ENCODE assay signal across 13 cellular contexts in the genomic region with DNA sequence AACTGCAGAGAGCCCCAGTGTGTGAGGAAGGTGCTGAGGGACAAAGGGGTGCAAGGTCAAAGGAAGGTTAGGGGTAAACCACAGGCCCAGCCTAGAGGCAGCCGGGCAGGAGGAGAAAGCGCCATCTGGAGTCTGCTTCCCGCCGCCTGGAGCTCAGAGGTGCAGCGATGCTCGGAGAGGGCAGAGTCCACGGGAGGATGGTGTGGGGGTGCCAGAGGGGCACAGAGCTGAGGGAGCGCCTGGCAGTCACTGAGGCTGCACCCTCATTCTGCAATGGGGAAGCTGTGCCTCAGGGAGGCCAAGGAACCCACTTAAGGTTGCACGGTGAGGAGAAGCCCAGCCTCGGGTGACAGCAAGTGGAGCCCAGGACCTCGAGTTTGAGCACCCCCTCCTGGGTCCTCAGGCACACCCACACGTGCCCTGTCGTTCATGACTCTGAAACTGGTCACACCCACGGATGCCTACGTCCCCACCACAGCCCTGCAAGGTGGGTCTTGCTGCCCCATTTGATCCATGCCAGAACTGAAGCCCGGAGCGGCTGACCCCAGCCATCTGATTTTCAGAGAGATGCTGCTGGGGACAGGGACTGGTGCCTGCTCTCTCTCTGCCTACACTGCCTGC. TPM values are rescaled to one million over a fixed set of nuclear protein-coding genes. Genes with fewer than 3 reads are reported as not detected.
DNase-seq lines count a peak whose midpoint lies in the region; ATAC-seq, FAIRE-seq and TF ChIP-seq lines count a peak whose summit lies in the region.
"Had no signal": no experiment of that assay in that cellular context is flagged by ENCODE, and none has a peak within 500 bp of the region (broad histone marks: within the 10 kb centered on the region; RNA-seq: fewer than 3 reads in every experiment).

No MANE protein-coding gene starts in this region.

- H3K27me3 ChIP-seq in BLaER1 (no peaks in the 10 kb centered on the region), gastroesophageal sphincter (peaks cover 68% of the 10 kb centered on the region), tibial artery (peaks cover 0 to 53% of the 10 kb centered on the region in 2 donors)
- H3K27me3 ChIP-seq: pancreas, vagina had no signal

- ATAC-seq in gastroesophageal sphincter (peak; percentile 16), Right ventricle myocardium inferior (no peak)
- ATAC-seq in activated CD4-positive, CD25-positive, alpha-beta regulatory T cell treated with anti-CD3 and anti-CD28 coated beads, Interleukin-2, amount 50 U/mL, for 24 hours: no peak
- ATAC-seq: pancreas had no signal

- TF ChIP-seq CTCF in gastroesophageal sphincter (IDR thresholded peaks at IDR 0.05) (no peak), tibial artery (IDR thresholded peaks at IDR 0.05) (no peak)

- 60% methylated on average over 1 of the region's 17 CpGs; no CpG with 5 or more reads in 1 of the 2 donors for WGBS in gastroesophageal sphincter (ENCODE audit: low coverage in 1 of 2), 2 donors

- H3K27ac ChIP-seq in BLaER1 (0 out of 2 replicates have a peak overlapping the region, but pooled peaks have one; percentile 9), gastroesophageal sphincter (no peak overlapping the region), tibial artery (no peak overlapping the region)
- H3K27ac ChIP-seq: pancreas had no signal

- no peaks in the 10 kb centered on the region for H3K36me3 ChIP-seq in BLaER1
- no peaks in the 10 kb centered on the region for H3K36me3 ChIP-seq in gastroesophageal sphincter
- no peaks in the 10 kb centered on the region for H3K36me3 ChIP-seq in tibial artery
- H3K36me3 ChIP-seq: pancreas, vagina had no signal

- peaks cover 66% of the 10 kb centered on the region for H3K4me1 ChIP-seq in BLaER1
- peaks cover 0 to 6% (median 0%) of the 10 kb centered on the region in 3 donors for H3K4me1 ChIP-seq in gastroesophageal sphincter
- H3K4me1 ChIP-seq in tibial artery: no peaks in the 10 kb centered on the region
- H3K4me1 ChIP-seq: pancreas had no signal

- peak overlapping the region; percentile 83 for H3K4me2 ChIP-seq in BLaER1

- intact Hi-C loops in tibial artery (cut with DNase I; ENCODE audit: low total_unique reads): no loop called here
- intact Hi-C loops in Right ventricle myocardium inferior (cut with DNase I): no loop called here

- DNase-seq in GM19239 (ENCODE audit: insufficient read length, low spot score) (no peak), cerebellum (ENCODE audit: low spot score) (no peak), tibial artery (no peak), Right ventricle myocardium inferior (ENCODE audit: missing footprints) (no peak)
- peak; percentile 58 for DNase-seq in activated CD8-positive, alpha-beta memory T cell treated with anti-CD3 and anti-CD28 coated beads, Interleukin-2, amount 50 U/mL, for 4 hours
- DNase-seq: AML-193, left cardiac atrium, SHP77 had no signal

- no peak overlapping the region for H3K9ac ChIP-seq in BLaER1

- peak; percentile 85 for FAIRE-seq in GM19239 (lab: Jason Lieb, UNC)
- FAIRE-seq: pancreas had no signal

- TF ChIP-seq POLR2A in gastroesophageal sphincter (IDR thresholded peaks at IDR 0.05): no peak

- no peaks in the 10 kb centered on the region for H4K20me1 ChIP-seq in BLaER1

- TF ChIP-seq EP300 in gastroesophageal sphincter (IDR thresholded peaks at IDR 0.05): no peak

- H3K4me3 ChIP-seq in BLaER1 (no peak overlapping the region), gastroesophageal sphincter (no peak overlapping the region), tibial artery (no peak overlapping the region)
- H3K4me3 ChIP-seq: pancreas had no signal

- H3K9me3 ChIP-seq in BLaER1 (0 out of 2 replicates have a peak, but pooled peaks cover 3% of the 10 kb centered on the region), gastroesophageal sphincter (peaks cover 0 to 14% (median 0%) of the 10 kb centered on the region in 3 donors), tibial artery (no peaks in the 10 kb centered on the region)
- H3K9me3 ChIP-seq: pancreas, vagina had no signal

RNA-seq across cellular contexts. Expression of a gene that starts 1.6 kb away (rescaled TPM):
- 1 to 10 TPM in 1 of 4 donors, under 1 TPM in 3; 0.07 to 3.1 (median 0.29) TPM for total RNA-seq in gastroesophageal sphincter
- total RNA-seq in cerebellum: 0.18 TPM
- 1.3 TPM for total RNA-seq in Right ventricle myocardium inferior

RNA-seq across cellular contexts. Expression of a gene that starts 38.6 kb away (rescaled TPM):
- total RNA-seq in gastroesophageal sphincter (not detected), cerebellum (not detected), Right ventricle myocardium inferior (not detected)
- total RNA-seq: left cardiac atrium, vagina had no signal

RNA-seq across cellular contexts. Expression of a gene that starts 39.9 kb away (rescaled TPM):
- total RNA-seq in gastroesophageal sphincter (1 to 10 TPM in 2 of 4 donors, under 1 TPM in 2; 0.69 to 1.6 (median 1.1) TPM), cerebellum (4.4 TPM), Right ventricle myocardium inferior (1.6 TPM)
